ENCODE assay signal across 8 cellular contexts in genomic region chr2:177552414-177553175, GRCh38.
DNase-seq lines count a peak whose midpoint lies in the region; ATAC-seq and TF ChIP-seq lines count a peak whose summit lies in the region.

No MANE protein-coding gene starts in this region.

- H3K27ac Mint-ChIP-seq in activated naive CD4-positive, alpha-beta T cell treated with anti-CD3 and anti-CD28 coated beads, Interleukin-2, amount 50 U/mL, for 72 hours = peak overlapping the region; percentile 95 to 100

- H3K4me3 ChIP-seq in GM08714 (ENCODE audit: low read length) (peak overlapping the region; percentile 96), NB4 (ENCODE audit: low read depth, low read length) (peak overlapping the region; percentile 92), SK-N-SH (ENCODE audit: low read depth in 2 of 2, low read length in 1 of 2) (peak overlapping the region; percentile 93 to 99), suprapubic skin (peak overlapping the region; percentile 67)

- peak overlapping the region; percentile 80 for H3K4me2 ChIP-seq in SK-N-SH

- no peaks in the 10 kb centered on the region for H3F3A ChIP-seq in SK-N-SH (replicated peaks; ENCODE audit: insufficient read depth)

- H3K27ac ChIP-seq in SK-N-SH (ENCODE audit: low read depth in 2 of 2, low read length in 1 of 2) (peak overlapping the region; percentile 97 to 100), suprapubic skin (peak overlapping the region; percentile 93)

- peaks cover 0 to 3% of the 10 kb centered on the region in 2 donors for H3K9me3 Mint-ChIP-seq in activated naive CD4-positive, alpha-beta T cell treated with anti-CD3 and anti-CD28 coated beads, Interleukin-2, amount 50 U/mL, for 72 hours

- peak overlapping the region; percentile 91 for H3K9ac ChIP-seq in SK-N-SH

- peak; percentile 94 for ATAC-seq in HG02588 (IDR thresholded peaks at IDR 0.05; ENCODE audit: unreplicated experiment)
- peak; percentile 95 to 98 for ATAC-seq in activated naive CD4-positive, alpha-beta T cell treated with anti-CD3 and anti-CD28 coated beads, Interleukin-2, amount 50 U/mL, for 72 hours

- DNase-seq in NB4 (ENCODE audit: low read depth) (peak; percentile 94), SK-N-SH (peak; percentile 88), glomerular visceral epithelial cell (ENCODE audit: extremely low spot score) (peak; percentile 92), occipital lobe (lab: John Stamatoyannopoulos, UW) (peak; percentile 91), suprapubic skin (ENCODE audit: low spot score in 2 of 2) (peak; percentile 92 to 94)
- DNase-seq in activated naive CD4-positive, alpha-beta T cell treated with anti-CD3 and anti-CD28 coated beads, Interleukin-2, amount 50 U/mL, for 72 hours (ENCODE audit: low spot score in 2 of 2) = peak; percentile 85 to 93

- H3K9me2 ChIP-seq in SK-N-SH = no peaks in the 10 kb centered on the region

- POLR2A ChIA-PET in SK-N-SH (lab: Yijun Ruan, JAX) = interaction anchor here (0.7 to 1.4 kb wide), 3 partner anchors 22 to 65 kb away, joined by 3 to 4 read pairs (median 4); no protein-coding TSS in a partner anchor

- no peaks in the 10 kb centered on the region for H3K79me2 ChIP-seq in SK-N-SH (ENCODE audit: insufficient read depth)

- peak; percentile 10; the same call in 1 of the 2 replicates for TF ChIP-seq RAD21 in SK-N-SH (IDR thresholded peaks at IDR 0.05; ENCODE audit: low read length)

- TF ChIP-seq CTCF in NB4 (IDR thresholded peaks at IDR 0.05; ENCODE audit: low read depth, low read length) = no peak
- TF ChIP-seq CTCF in SK-N-SH (IDR thresholded peaks at IDR 0.05) = no peak
- peak in 1 of 2 donors; percentile 9 for TF ChIP-seq CTCF in suprapubic skin (IDR thresholded peaks at IDR 0.05)

- H3K27me3 ChIP-seq in SK-N-SH (ENCODE audit: insufficient read depth) (no peaks in the 10 kb centered on the region), suprapubic skin (no peaks in the 10 kb centered on the region)

- TF ChIP-seq EP300 in SK-N-SH (IDR thresholded peaks at IDR 0.05; ENCODE audit: borderline replicate concordance in 1 of 2, low read depth in 1 of 2, low read length in 1 of 2) (no peak), suprapubic skin (IDR thresholded peaks at IDR 0.05) (no peak)

- WGBS in SK-N-SH (ENCODE audit: low lambda C conversion rate) = 0% methylated on average over 8 of the region's 65 CpGs
- WGBS in suprapubic skin = 3% methylated on average over 11 of the region's 65 CpGs

- H3K36me3 ChIP-seq in SK-N-SH (replicated peaks in 1 of 2; ENCODE audit: control insufficient read depth in 1 of 2, insufficient read depth in 2 of 2, low read length in 1 of 2) (no peaks in the 10 kb centered on the region), suprapubic skin (no peaks in the 10 kb centered on the region)

- H3K4me1 ChIP-seq in SK-N-SH (ENCODE audit: control insufficient read depth in 1 of 2, insufficient read depth in 2 of 2, low read depth in 1 of 2, low read length in 1 of 2) (peaks cover 0 to 24% of the 10 kb centered on the region in 2 experiments; a peak in 2 of 4 replicates), suprapubic skin (peaks cover 13% of the 10 kb centered on the region)

- H3K9me3 ChIP-seq in SK-N-SH = no peaks in the 10 kb centered on the region
- no peaks in the 10 kb centered on the region for H3K9me3 ChIP-seq in suprapubic skin

- TF ChIP-seq POLR2A in NB4 (IDR thresholded peaks at IDR 0.05; ENCODE audit: extremely low read depth, insufficient read length) = peak; percentile 41
- no peak for TF ChIP-seq POLR2A in suprapubic skin (IDR thresholded peaks at IDR 0.05)

- CTCF ChIA-PET in SK-N-SH (lab: Yijun Ruan, JAX) = interaction anchor here (0.6 to 1.8 kb wide), 3 partner anchors 48 to 63 kb away, joined by 3 to 9 read pairs (median 4); no protein-coding TSS in a partner anchor

- no peaks in the 10 kb centered on the region for H4K20me1 ChIP-seq in SK-N-SH (ENCODE audit: insufficient read depth)

- H2AFZ ChIP-seq in SK-N-SH (ENCODE audit: low read depth) = peak overlapping the region; percentile 100

- peaks cover 6 to 15% of the 10 kb centered on the region in 2 donors for H3K36me3 Mint-ChIP-seq in activated naive CD4-positive, alpha-beta T cell treated with anti-CD3 and anti-CD28 coated beads, Interleukin-2, amount 50 U/mL, for 72 hours

TF ChIP-seq in SK-N-SH, 30 proteins besides CTCF, POLR2A, EP300 and RAD21:
- peak; percentile 8 for TF ChIP-seq CHD2 (IDR thresholded peaks at IDR 0.05; ENCODE audit: low read length, partially characterized antibody)
- TF ChIP-seq MAX (IDR thresholded peaks at IDR 0.05; ENCODE audit: low read depth) = 0 out of 2 replicates have a peak, but pooled peaks have one; percentile 3
- TF ChIP-seq EZH2phosphoT487 (IDR thresholded peaks at IDR 0.05; ENCODE audit: borderline replicate concordance, low read depth) = no peak
- peak; percentile 44; the same call in 1 of the 2 replicates for TF ChIP-seq FOXJ3 (CRISPR knock-in tag; IDR thresholded peaks at IDR 0.05)
- TF ChIP-seq NRF1 (IDR thresholded peaks at IDR 0.05; ENCODE audit: low read depth, low read length) = 0 out of 2 replicates have a peak, but pooled peaks have one; percentile 11
- peak; percentile 72; the same call in 1 of the 2 replicates for TF ChIP-seq YY1 (IDR thresholded peaks at IDR 0.05; ENCODE audit: low read depth)
- TF ChIP-seq ELF1 (IDR thresholded peaks at IDR 0.05) = peak; percentile 90
- no peak; the same call in 1 of the 2 replicates for TF ChIP-seq POLR2AphosphoS5 (IDR thresholded peaks at IDR 0.05; ENCODE audit: low read depth, low read length)
- 0 out of 2 replicates have a peak, but pooled peaks have one; percentile 20 for TF ChIP-seq TAF1 (IDR thresholded peaks at IDR 0.05; ENCODE audit: borderline replicate concordance, low read depth, low read length)
- peak; percentile 84 for TF ChIP-seq GABPA (IDR thresholded peaks at IDR 0.05; ENCODE audit: low read depth)
- no peak for TF ChIP-seq USF2 (IDR thresholded peaks at IDR 0.05; ENCODE audit: borderline replicate concordance, low read depth, low read length)
- no peak for TF ChIP-seq TEAD4 (IDR thresholded peaks at IDR 0.05; ENCODE audit: borderline replicate concordance, insufficient read depth)
- no peak for TF ChIP-seq RXRA (IDR thresholded peaks at IDR 0.05; ENCODE audit: borderline replicate concordance, low read depth)
- TF ChIP-seq MXI1 (IDR thresholded peaks at IDR 0.05; ENCODE audit: low read depth, low read length) = peak; percentile 28

Comparison
In these comparisons a context has a peak if more than half of its experiments do, and no peak if none do; other contexts are left out.
1. Peak in every context shown above with its lines: DNase-seq, ATAC-seq, H3K4me3 ChIP-seq and H3K27ac ChIP-seq.